5 cellular contexts compared by ENCODE assay signal in the genomic region with DNA sequence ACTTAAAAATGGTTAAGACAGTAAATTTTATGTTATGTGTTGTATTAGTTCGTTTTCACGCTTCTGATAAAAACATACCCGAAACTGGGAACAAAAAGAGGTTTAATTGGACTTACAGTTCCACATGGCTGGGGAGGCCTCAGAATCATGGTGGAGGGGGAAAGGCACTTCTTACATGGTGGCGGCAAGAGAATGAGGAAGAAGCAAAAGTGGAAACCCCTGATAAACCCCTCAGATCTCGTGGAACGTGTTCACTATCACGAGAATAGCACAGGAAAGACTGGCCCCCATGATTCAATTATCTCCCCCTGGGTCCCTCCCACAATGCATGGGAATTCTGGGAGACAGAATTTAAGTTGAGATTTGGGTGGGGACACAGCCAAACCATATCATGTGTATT. TPM values are rescaled to one million over a fixed set of nuclear protein-coding genes. Genes with fewer than 3 reads are reported as not detected.
"Had no signal": no experiment of that assay in that cellular context is flagged by ENCODE, and none has a peak within 500 bp of the region (broad histone marks: within the 10 kb centered on the region; RNA-seq: fewer than 3 reads in every experiment).

No MANE protein-coding gene starts in this region.

RNA-seq across cellular contexts. Expression of a gene that starts 18.3 kb away (rescaled TPM):
- total RNA-seq: HepG2, HT-29, HT1080, IMR-90 had no signal
- polyA plus RNA-seq: HepG2, IgD-negative memory B cell, IMR-90 had no signal

RNA-seq across cellular contexts. Expression of a gene that starts 25.7 kb away (rescaled TPM):
- total RNA-seq: HepG2, HT-29, HT1080, IMR-90 had no signal
- polyA plus RNA-seq: HepG2, IgD-negative memory B cell, IMR-90 had no signal

RNA-seq across cellular contexts. Expression of a gene that starts 39.6 kb away (rescaled TPM):
- total RNA-seq: HepG2, HT-29, HT1080, IMR-90 had no signal
- polyA plus RNA-seq: HepG2, IgD-negative memory B cell, IMR-90 had no signal
